6 cellular contexts compared by ENCODE assay signal in genomic region chr17:2054262-2054739, GRCh38. TPM values are rescaled to one million over a fixed set of nuclear protein-coding genes. Genes with fewer than 3 reads are reported as not detected.
DNase-seq lines count a peak whose midpoint lies in the region; ATAC-seq, FAIRE-seq and TF ChIP-seq lines count a peak whose summit lies in the region.

No MANE protein-coding gene starts in this region.

- H3K79me1 ChIP-seq in mesenchymal stem cell (replicated peaks; ENCODE audit: low read length, poor library complexity, severe bottlenecking), result peaks cover 6% of the 10 kb centered on the region

- peak overlapping the region; percentile 56 for H3K27ac ChIP-seq in 22Rv1
- no peak overlapping the region for H3K27ac ChIP-seq in mesenchymal stem cell (ENCODE audit: low read length, poor library complexity, severe bottlenecking)

- DNase-seq in activated naive CD4-positive, alpha-beta T cell treated with anti-CD3 and anti-CD28 coated beads, Interleukin-2, amount 50 U/mL, for 16 hours, result peak; percentile 43
- DNase-seq in mesenchymal stem cell (peak; percentile 73), GM19239 (ENCODE audit: insufficient read length, low spot score) (no peak)

- H2AK5ac ChIP-seq in mesenchymal stem cell (ENCODE audit: low read length, severe bottlenecking), result no peak overlapping the region

- no peak for TF ChIP-seq CTCF in 22Rv1 (IDR thresholded peaks at IDR 0.05)

- H3K9me3 ChIP-seq in mesenchymal stem cell (ENCODE audit: control insufficient read depth, low read length), result no peaks in the 10 kb centered on the region

- no peak for FAIRE-seq in GM19239 (lab: Jason Lieb, UNC)

- H2BK120ac ChIP-seq in mesenchymal stem cell (ENCODE audit: low read depth, low read length), result peak overlapping the region; percentile 68

- H2BK5ac ChIP-seq in mesenchymal stem cell (ENCODE audit: low read depth, low read length, poor library complexity, severe bottlenecking), result no peak overlapping the region

- H3K4me1 ChIP-seq in mesenchymal stem cell (ENCODE audit: control insufficient read depth, insufficient read depth, low read depth, low read length), result peaks cover 42% of the 10 kb centered on the region

- peak overlapping the region; percentile 80 for H3K9ac ChIP-seq in mesenchymal stem cell (ENCODE audit: low read length)

- H2BK15ac ChIP-seq in mesenchymal stem cell (ENCODE audit: low read depth, poor library complexity, severe bottlenecking), result peak overlapping the region; percentile 67

- H3K4ac ChIP-seq in mesenchymal stem cell (ENCODE audit: low read depth in 1 of 2, low read length in 2 of 2), result peak overlapping the region in 1 of 2 experiments; percentile 7

- no peak overlapping the region for H2AFZ ChIP-seq in mesenchymal stem cell (ENCODE audit: low read depth, low read length)

- H2BK12ac ChIP-seq in mesenchymal stem cell (ENCODE audit: low read length in 2 of 2), result peak overlapping the region in 1 of 2 experiments; percentile 47

- peak overlapping the region; percentile 81 to 89 for H3K18ac ChIP-seq in mesenchymal stem cell (ENCODE audit: low read depth in 1 of 2, low read length in 2 of 2)

- H4K91ac ChIP-seq in mesenchymal stem cell (ENCODE audit: low read length), result peak overlapping the region; percentile 78

- no peak overlapping the region for H3K14ac ChIP-seq in mesenchymal stem cell (ENCODE audit: low read length in 2 of 2)

- no peak overlapping the region for H4K8ac ChIP-seq in mesenchymal stem cell (ENCODE audit: low read length)

- peaks cover 0 to 31% of the 10 kb centered on the region in 2 experiments for H3K36me3 ChIP-seq in mesenchymal stem cell (ENCODE audit: control insufficient read depth in 1 of 2, insufficient read depth in 2 of 2, low read depth in 1 of 2, low read length in 2 of 2)

- H3K27me3 ChIP-seq in mesenchymal stem cell (ENCODE audit: control insufficient read depth in 1 of 2, insufficient read depth in 1 of 2, low read length in 2 of 2), result no peaks in the 10 kb centered on the region

- peak overlapping the region; percentile 92 for H3K4me2 ChIP-seq in mesenchymal stem cell (ENCODE audit: low read length, poor library complexity, severe bottlenecking)

- 16% methylated on average over 25 of the region's 28 CpGs for WGBS in mesenchymal stem cell

- peak overlapping the region in 1 of 2 experiments; percentile 9 for H3K23ac ChIP-seq in mesenchymal stem cell (ENCODE audit: low read length in 2 of 2)

- peak; percentile 1 for ATAC-seq in HG02870 (IDR thresholded peaks at IDR 0.05; ENCODE audit: unreplicated experiment)
- ATAC-seq in GM19023 (IDR thresholded peaks at IDR 0.05; ENCODE audit: unreplicated experiment), result no peak

- peak overlapping the region; percentile 62 to 75 for H3K4me3 ChIP-seq in mesenchymal stem cell (ENCODE audit: insufficient read depth in 1 of 2, low read depth in 1 of 2, low read length in 2 of 2)

RNA-seq across cellular contexts. Expression of gene HIC1, which starts 0.6 kb away (rescaled TPM):
- 25.3 TPM for polyA plus RNA-seq in mesenchymal stem cell (2013, experiment 1 of 2)
- polyA plus RNA-seq in mesenchymal stem cell (2013, experiment 2 of 2), result 23.9 TPM

RNA-seq across cellular contexts. Expression of gene OVCA2, which starts 12.5 kb away (rescaled TPM):
- polyA plus RNA-seq in mesenchymal stem cell (2013, experiment 1 of 2), result 72.1 TPM
- polyA plus RNA-seq in mesenchymal stem cell (2013, experiment 2 of 2), result 72.9 TPM

RNA-seq across cellular contexts. Expression of gene DPH1, which starts 24.3 kb away (rescaled TPM):
- 24.6 TPM for polyA plus RNA-seq in mesenchymal stem cell (2013, experiment 1 of 2)
- 23.7 TPM for polyA plus RNA-seq in mesenchymal stem cell (2013, experiment 2 of 2)

RNA-seq across cellular contexts. Expression of gene RTN4RL1, which starts 29.2 kb away (rescaled TPM):
- 0.10 TPM for polyA plus RNA-seq in mesenchymal stem cell (2013, experiment 1 of 2)
- 0.04 TPM for polyA plus RNA-seq in mesenchymal stem cell (2013, experiment 2 of 2)
